In genomic region chr15:93233710-93234109, GRCh38 we compare ENCODE assay signal across 16 cellular contexts.
DNase-seq lines count a peak whose midpoint lies in the region; TF ChIP-seq lines count a peak whose summit lies in the region.
"Had no signal": no experiment of that assay in that cellular context is flagged by ENCODE, and none has a peak within 500 bp of the region (broad histone marks: within the 10 kb centered on the region; RNA-seq: fewer than 3 reads in every experiment).

No MANE protein-coding gene starts in this region.

- H3K4me1 ChIP-seq in esophagus muscularis mucosa: no peaks in the 10 kb centered on the region
- no peaks in the 10 kb centered on the region for H3K4me1 ChIP-seq in prostate gland (replicated peaks)
- peaks cover 39% of the 10 kb centered on the region for H3K4me1 ChIP-seq in neural progenitor cell
- H3K4me1 ChIP-seq in adrenal gland (replicated peaks in 1 of 2): no peaks in the 10 kb centered on the region

- H3F3A ChIP-seq in neural progenitor cell (ENCODE audit: low read depth): peaks cover 39% of the 10 kb centered on the region

- H3K4me3 ChIP-seq in H7 (ENCODE audit: insufficient read depth, low read depth, low read length): peak overlapping the region; percentile 22; the same call in 1 of the 2 replicates
- H3K4me3 ChIP-seq in esophagus muscularis mucosa: no peak overlapping the region
- no peak overlapping the region for H3K4me3 ChIP-seq in prostate gland
- H3K4me3 ChIP-seq in neural progenitor cell: no peak overlapping the region
- H3K4me3 ChIP-seq in adrenal gland: no peak overlapping the region
- H3K4me3 ChIP-seq: GM12878 had no signal

- H3K36me3 ChIP-seq in H7 (replicated peaks; ENCODE audit: control insufficient read depth, insufficient read depth, low read length) (no peaks in the 10 kb centered on the region), esophagus muscularis mucosa (no peaks in the 10 kb centered on the region), prostate gland (no peaks in the 10 kb centered on the region), neural progenitor cell (no peaks in the 10 kb centered on the region), adrenal gland (replicated peaks in 1 of 2) (no peaks in the 10 kb centered on the region)

- no peak overlapping the region for H3K4me2 ChIP-seq in neural progenitor cell

- TF ChIP-seq POLR2A in esophagus muscularis mucosa (IDR thresholded peaks at IDR 0.05; ENCODE audit: low read depth) (no peak), prostate gland (IDR thresholded peaks at IDR 0.05) (no peak), adrenal gland (IDR thresholded peaks at IDR 0.05) (no peak)

- H3K9me3 ChIP-seq in esophagus muscularis mucosa: peaks cover 0 to 6% (median 0%) of the 10 kb centered on the region in 4 donors
- H3K9me3 ChIP-seq in prostate gland: no peaks in the 10 kb centered on the region
- peaks cover 4% of the 10 kb centered on the region for H3K9me3 ChIP-seq in neural progenitor cell (ENCODE audit: low read depth)
- H3K9me3 ChIP-seq in adrenal gland (replicated peaks in 1 of 3): no peaks in the 10 kb centered on the region

- H3K27me3 ChIP-seq in H7 (ENCODE audit: control insufficient read depth, insufficient read depth, low read length): no peaks in the 10 kb centered on the region
- no peaks in the 10 kb centered on the region for H3K27me3 ChIP-seq in esophagus muscularis mucosa
- no peaks in the 10 kb centered on the region for H3K27me3 ChIP-seq in prostate gland (replicated peaks; ENCODE audit: insufficient read depth)
- no peaks in the 10 kb centered on the region for H3K27me3 ChIP-seq in neural progenitor cell
- no peaks in the 10 kb centered on the region for H3K27me3 ChIP-seq in adrenal gland

- H3K27me3 Mint-ChIP-seq in osteocyte (ENCODE audit: unreplicated experiment): no peaks in the 10 kb centered on the region
- peaks cover 2% of the 10 kb centered on the region for H3K27me3 Mint-ChIP-seq in neural progenitor cell (ENCODE audit: insufficient read depth, low read depth)

- H3K4me1 Mint-ChIP-seq in osteocyte (ENCODE audit: unreplicated experiment): no peaks in the 10 kb centered on the region
- no peaks in the 10 kb centered on the region for H3K4me1 Mint-ChIP-seq in neural progenitor cell

- intact Hi-C loops in esophagus muscularis mucosa (cut with DNase I): no loop called here
- intact Hi-C loops in prostate gland (cut with DNase I): no loop called here
- intact Hi-C loops in adrenal gland (cut with DNase I): no loop called here

- H4K20me1 ChIP-seq in neural progenitor cell (ENCODE audit: low read depth): no peaks in the 10 kb centered on the region

- H3K9ac ChIP-seq in neural progenitor cell: no peak overlapping the region

- H3K36me3 Mint-ChIP-seq in osteocyte (ENCODE audit: unreplicated experiment) (no peaks in the 10 kb centered on the region), neural progenitor cell (peaks cover 8% of the 10 kb centered on the region)

- H3K79me2 ChIP-seq in neural progenitor cell (ENCODE audit: low read depth): no peaks in the 10 kb centered on the region

- no peak for DNase-seq in H7
- DNase-seq in NCI-H2171 (lab: John Stamatoyannopoulos, UW): peak; percentile 40
- peak; percentile 42 for DNase-seq in esophagus muscularis mucosa (ENCODE audit: extremely low spot score)
- peak; percentile 56 for DNase-seq in osteocyte (ENCODE audit: extremely low spot score, unreplicated experiment)
- no peak for DNase-seq in prostate gland (ENCODE audit: low spot score)
- DNase-seq in neural progenitor cell (ENCODE audit: low spot score): no peak
- no peak for DNase-seq in adrenal gland
- DNase-seq: C1 segment of cervical spinal cord; Caco-2; CD4-positive, alpha-beta memory T cell; DMS153; EL; GDM1; GOT3; HCEC 1CT had no signal

- no peak overlapping the region for H2AFZ ChIP-seq in neural progenitor cell (replicated peaks)

- no peak overlapping the region for H3K27ac ChIP-seq in esophagus muscularis mucosa (replicated peaks in 1 of 4)
- H3K27ac ChIP-seq in prostate gland: no peak overlapping the region
- no peak overlapping the region for H3K27ac ChIP-seq in neural progenitor cell
- H3K27ac ChIP-seq in adrenal gland: no peak overlapping the region

- H3K4me3 Mint-ChIP-seq in osteocyte (ENCODE audit: unreplicated experiment) (no peak overlapping the region), neural progenitor cell (no peak overlapping the region)
- H3K4me3 Mint-ChIP-seq: CD4-positive, alpha-beta memory T cell had no signal

- H3K9me3 Mint-ChIP-seq in osteocyte (ENCODE audit: unreplicated experiment) (peaks cover 12% of the 10 kb centered on the region), neural progenitor cell (peaks cover 23% of the 10 kb centered on the region)

- TF ChIP-seq EP300 in esophagus muscularis mucosa (IDR thresholded peaks at IDR 0.05): no peak

- WGBS in esophagus muscularis mucosa: 95% methylated on average over 4 of the region's 4 CpGs
- WGBS in prostate gland: 92% methylated on average over 4 of the region's 4 CpGs
- 68 to 81% (median 78%) methylated on average over 4 of the region's 4 CpGs for WGBS in adrenal gland, 4 donors

- TF ChIP-seq CTCF in esophagus muscularis mucosa (IDR thresholded peaks at IDR 0.05): no peak
- TF ChIP-seq CTCF in osteocyte (IDR thresholded peaks at IDR 0.05): no peak
- no peak for TF ChIP-seq CTCF in prostate gland (IDR thresholded peaks at IDR 0.05)
- TF ChIP-seq CTCF in neural progenitor cell (IDR thresholded peaks at IDR 0.05): no peak
- TF ChIP-seq CTCF in adrenal gland (IDR thresholded peaks at IDR 0.05): no peak

- no peak overlapping the region for H3K27ac Mint-ChIP-seq in osteocyte (ENCODE audit: unreplicated experiment)
- no peak overlapping the region for H3K27ac Mint-ChIP-seq in neural progenitor cell
- H3K27ac Mint-ChIP-seq: CD4-positive, alpha-beta memory T cell had no signal

Comparison
In these comparisons a context has a peak if more than half of its experiments do, and no peak if none do; other contexts are left out.
1. DNase-seq: peak in NCI-H2171 (single experiment), esophagus muscularis mucosa (single experiment) and osteocyte (single experiment); none in H7 (single experiment), prostate gland (single experiment), neural progenitor cell (single experiment) and adrenal gland (0 of 7).